ENCODE assay signal across 26 cellular contexts in the genomic region with DNA sequence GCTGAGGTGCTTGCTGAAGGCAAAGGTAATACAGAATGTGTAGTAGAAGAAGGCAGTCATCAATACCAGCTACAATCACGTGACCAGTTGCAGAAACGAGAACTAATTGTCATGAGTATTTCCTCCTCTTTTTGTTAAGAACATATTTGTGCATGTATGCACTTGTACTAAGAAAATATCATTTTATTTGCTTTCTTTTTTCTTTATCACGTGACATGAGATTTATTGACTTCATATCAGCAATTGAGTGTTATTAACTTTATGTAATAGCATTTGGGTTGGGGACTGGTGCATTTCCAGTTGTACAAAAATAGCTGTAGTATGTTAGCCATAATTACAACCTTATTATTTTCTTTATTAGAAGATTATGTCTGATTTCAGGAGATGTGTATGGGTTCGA.
"Had no signal": no experiment of that assay in that cellular context is flagged by ENCODE, and none has a peak within 500 bp of the region (broad histone marks: within the 10 kb centered on the region; RNA-seq: fewer than 3 reads in every experiment).

No MANE protein-coding gene starts in this region.

- H3K36me3 ChIP-seq: colonic mucosa, esophagus squamous epithelium, gastrocnemius medialis, heart right ventricle, left lung, lower lobe of right lung had no signal

- H3K27ac ChIP-seq: colonic mucosa, epithelial cell of prostate, esophagus squamous epithelium, gastrocnemius medialis, heart right ventricle, left lung, lower lobe of right lung had no signal

- H3K9me3 ChIP-seq: colonic mucosa, gastrocnemius medialis, left lung, lower lobe of right lung, mucosa of descending colon had no signal

- H3K27me3 ChIP-seq: colonic mucosa, esophagus squamous epithelium, gastrocnemius medialis, heart right ventricle, left lung had no signal

- DNase-seq: colonic mucosa; cortex of kidney; effector CD8-positive, alpha-beta T cell; effector memory CD8-positive, alpha-beta T cell; endodermal cell; erythroblast; esophagus squamous epithelium; foreskin fibroblast; foreskin melanocyte; gastrocnemius medialis; glutamatergic neuron; head of caudate nucleus; heart right ventricle; hippocampal formation; left cardiac atrium; left lung; left ventricle myocardium superior; lower lobe of right lung; mesenchymal stem cell; mucosa of descending colon; naive B cell had no signal

- H3K4me1 ChIP-seq: colonic mucosa, esophagus squamous epithelium, gastrocnemius medialis, heart right ventricle, left lung, lower lobe of right lung had no signal

- ATAC-seq: effector memory CD8-positive, alpha-beta T cell; esophagus mucosa; gastrocnemius medialis; heart right ventricle; left cardiac atrium; left lung; left ventricle myocardium superior; lower lobe of right lung; mucosa of descending colon had no signal

- H3K4me3 ChIP-seq: colonic mucosa, esophagus squamous epithelium, gastrocnemius medialis, heart right ventricle, left lung, lower lobe of right lung, mucosa of descending colon had no signal

- FAIRE-seq: endometrium, islet of Langerhans, keratinocyte had no signal
